In genomic region chr1:231919900-231920299, GRCh38 we compare ENCODE assay signal across 11 cellular contexts.
DNase-seq lines count a peak whose midpoint lies in the region; ATAC-seq and TF ChIP-seq lines count a peak whose summit lies in the region.
"Had no signal": no experiment of that assay in that cellular context is flagged by ENCODE, and none has a peak within 500 bp of the region (broad histone marks: within the 10 kb centered on the region; RNA-seq: fewer than 3 reads in every experiment).

No MANE protein-coding gene starts in this region.

- peak; percentile 15 for DNase-seq in stimulated activated CD4-positive, alpha-beta T cell treated with anti-CD3 and anti-CD28 coated beads, Interleukin-15, amount 100 ng/mL, for 24 hours
- DNase-seq in stimulated activated CD4-positive, alpha-beta T cell treated with anti-CD3 and anti-CD28 coated beads, Interleukin-2, amount 100 ng/mL, for 48 hours: no peak
- DNase-seq in activated CD4-positive, alpha-beta memory T cell treated with anti-CD3 and anti-CD28 coated beads for 36 hours: peak; percentile 35
- DNase-seq in immature natural killer cell (peak; percentile 52 to 66 (median 64)), upper lobe of right lung (no peak), SHP77 treated with DMSO at 0.1 percent for 48 hours (lab: John Stamatoyannopoulos, UW) (no peak), GM10266 (ENCODE audit: extremely low spot score) (no peak)
- DNase-seq: Caco-2, NCI-H187 treated with DMSO at 0.1 percent for 48 hours, SHP77 had no signal

- TF ChIP-seq CTCF in upper lobe of right lung (IDR thresholded peaks at IDR 0.05) (no peak), GM10266 (IDR thresholded peaks at IDR 0.05; ENCODE audit: control insufficient read depth, insufficient read depth, low read depth, missing control alignments) (no peak)

- no peaks in the 10 kb centered on the region for H3K27me3 Mint-ChIP-seq in activated CD4-positive, alpha-beta memory T cell treated with anti-CD3 and anti-CD28 coated beads for 36 hours
- H3K27me3 Mint-ChIP-seq in immature natural killer cell (ENCODE audit: low read depth in 3 of 3): no peaks in the 10 kb centered on the region

- H3K9me3 ChIP-seq in upper lobe of right lung: no peaks in the 10 kb centered on the region
- H3K9me3 ChIP-seq: Caco-2 had no signal

- no peaks in the 10 kb centered on the region for H3K27me3 ChIP-seq in upper lobe of right lung

- no peak overlapping the region for H3K4me3 ChIP-seq in upper lobe of right lung

- ATAC-seq in upper lobe of right lung (no peak), GM21529 (IDR thresholded peaks at IDR 0.05; ENCODE audit: unreplicated experiment) (no peak)

- H3K4me3 Mint-ChIP-seq in activated CD4-positive, alpha-beta memory T cell treated with anti-CD3 and anti-CD28 coated beads for 36 hours: no peak overlapping the region
- peak overlapping the region; percentile 63 to 89 (median 75) for H3K4me3 Mint-ChIP-seq in immature natural killer cell

- H3K27ac Mint-ChIP-seq in activated CD4-positive, alpha-beta memory T cell treated with anti-CD3 and anti-CD28 coated beads for 36 hours: no peak overlapping the region
- H3K27ac Mint-ChIP-seq in immature natural killer cell: peak overlapping the region; percentile 78 to 97 (median 89)

- no peaks in the 10 kb centered on the region for H3K36me3 Mint-ChIP-seq in activated CD4-positive, alpha-beta memory T cell treated with anti-CD3 and anti-CD28 coated beads for 36 hours
- H3K36me3 Mint-ChIP-seq in immature natural killer cell: peaks cover 0 to 4% (median 0%) of the 10 kb centered on the region in 3 donors

- H3K27ac ChIP-seq in upper lobe of right lung: peak overlapping the region; percentile 17

- no peaks in the 10 kb centered on the region for H3K36me3 ChIP-seq in upper lobe of right lung

- POLR2A ChIA-PET in activated CD4-positive, alpha-beta memory T cell treated with anti-CD3 and anti-CD28 coated beads for 36 hours (lab: Charles Lee): no interaction called here

- H3K4me1 ChIP-seq in upper lobe of right lung: no peaks in the 10 kb centered on the region
- H3K4me1 ChIP-seq: Caco-2 had no signal

- intact Hi-C loops in activated CD4-positive, alpha-beta memory T cell treated with anti-CD3 and anti-CD28 coated beads for 36 hours (cut with micrococcal nuclease): loop anchor here (5.0 kb wide), 1 partner anchor 53 kb away; no protein-coding TSS in a partner anchor
- intact Hi-C loops in upper lobe of right lung (cut with DNase I): no loop called here

- no peaks in the 10 kb centered on the region for H3K9me3 Mint-ChIP-seq in activated CD4-positive, alpha-beta memory T cell treated with anti-CD3 and anti-CD28 coated beads for 36 hours
- H3K9me3 Mint-ChIP-seq in immature natural killer cell: no peaks in the 10 kb centered on the region

- CTCF ChIA-PET in activated CD4-positive, alpha-beta memory T cell treated with anti-CD3 and anti-CD28 coated beads for 36 hours (lab: Charles Lee): interaction anchor here (4.1 kb wide), 1 partner anchor 12 kb away, joined by 18 read pairs; no protein-coding TSS in a partner anchor

- H3K4me1 Mint-ChIP-seq in activated CD4-positive, alpha-beta memory T cell treated with anti-CD3 and anti-CD28 coated beads for 36 hours (ENCODE audit: low read depth): peaks cover 60% of the 10 kb centered on the region
- H3K4me1 Mint-ChIP-seq in immature natural killer cell: peaks cover 56 to 61% of the 10 kb centered on the region in 2 donors

Comparison
In these comparisons a context has a peak if more than half of its experiments do, and no peak if none do; other contexts are left out.
1. DNase-seq: peak in stimulated activated CD4-positive, alpha-beta T cell treated with anti-CD3 and anti-CD28 coated beads, Interleukin-15, amount 100 ng/mL, for 24 hours (single experiment), activated CD4-positive, alpha-beta memory T cell treated with anti-CD3 and anti-CD28 coated beads for 36 hours (single experiment) and immature natural killer cell (3 of 3); none in stimulated activated CD4-positive, alpha-beta T cell treated with anti-CD3 and anti-CD28 coated beads, Interleukin-2, amount 100 ng/mL, for 48 hours (0 of 2), upper lobe of right lung (single experiment), SHP77 treated with DMSO at 0.1 percent for 48 hours (single experiment) and GM10266 (single experiment).